ENCODE assay signal across 8 cellular contexts in genomic region chr14:88562532-88562830, GRCh38. TPM values are rescaled to one million over a fixed set of nuclear protein-coding genes. Genes with fewer than 3 reads are reported as not detected.
A peak's percentile ranks its signal among the peaks of the same experiment; 100 is the strongest.
DNase-seq lines count a peak whose midpoint lies in the region; ATAC-seq and TF ChIP-seq lines count a peak whose summit lies in the region.

No MANE protein-coding gene starts in this region.

- H3K27ac ChIP-seq in muscle layer of colon (ENCODE audit: low read depth, low read length): peak overlapping the region; percentile 89

- H3K4me1 ChIP-seq in muscle layer of colon (ENCODE audit: insufficient read depth, low read length): peaks cover 17% of the 10 kb centered on the region

- peak overlapping the region; percentile 88 for H3K4me3 ChIP-seq in AG09309 (ENCODE audit: control insufficient read depth, low read depth, low read length)
- H3K4me3 ChIP-seq in cardiac fibroblast (replicated peaks in 1 of 2; ENCODE audit: low read depth in 2 of 2, low read length in 2 of 2): peak overlapping the region; percentile 43 to 92
- peak overlapping the region; percentile 51 to 95 for H3K4me3 ChIP-seq in muscle layer of colon (ENCODE audit: low read depth in 1 of 2, low read length in 2 of 2)

- DNase-seq in AG09309 (ENCODE audit: low read depth) (no peak), cardiac fibroblast (ENCODE audit: low read depth in 2 of 2) (no peak), ureter (ENCODE audit: low spot score) (no peak), HCEC 1CT (no peak)
- DNase-seq in effector CD8-positive, alpha-beta T cell (lab: John Stamatoyannopoulos, UW): no peak

- ATAC-seq in HG03439 (IDR thresholded peaks at IDR 0.05; ENCODE audit: unreplicated experiment) (peak; percentile 5), HG03135 (IDR thresholded peaks at IDR 0.05; ENCODE audit: unreplicated experiment) (no peak)

- no peaks in the 10 kb centered on the region for H3K9me3 ChIP-seq in muscle layer of colon (ENCODE audit: low read length)

- H3K9ac ChIP-seq in muscle layer of colon (ENCODE audit: low read length): no peak overlapping the region

- no peaks in the 10 kb centered on the region for H3K27me3 ChIP-seq in muscle layer of colon (ENCODE audit: control insufficient read depth in 1 of 2, insufficient read depth in 2 of 2, low read length in 2 of 2)

- peaks cover under 1% of the 10 kb centered on the region for H3K36me3 ChIP-seq in muscle layer of colon (ENCODE audit: insufficient read depth, low read length)

- TF ChIP-seq CTCF in AG09309 (IDR thresholded peaks at IDR 0.05; ENCODE audit: control insufficient read depth, insufficient read depth, low read depth, low read length, missing control alignments) (no peak), cardiac fibroblast (IDR thresholded peaks at IDR 0.05; ENCODE audit: low read depth, low read length) (no peak)

RNA-seq across cellular contexts. Expression of gene ZC3H14, which starts 0.4 kb away (rescaled TPM):
- total RNA-seq in ureter: 54.4 TPM

RNA-seq across cellular contexts. Expression of gene PTPN21, which starts 7.7 kb away (rescaled TPM):
- total RNA-seq in ureter: 20.3 TPM
